In the genomic region with DNA sequence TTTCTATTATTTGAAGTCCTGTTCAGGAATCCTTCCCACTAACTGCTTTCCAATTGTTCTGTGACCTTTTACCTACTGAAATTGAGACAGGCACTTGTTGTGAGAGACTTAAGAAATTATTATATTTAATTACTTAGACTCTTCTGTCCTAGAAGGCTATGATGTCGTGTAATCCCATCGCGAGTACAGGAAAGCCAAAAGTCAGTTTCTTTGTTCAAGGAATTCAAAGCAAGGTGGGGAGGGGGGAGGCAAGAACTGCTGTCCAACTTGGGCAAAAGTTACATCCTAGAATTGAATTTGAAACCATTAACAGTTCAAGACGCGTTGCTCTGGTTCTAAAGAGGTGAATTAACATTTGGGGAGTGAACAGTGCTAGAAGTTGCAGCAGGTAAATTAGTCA, we compare ENCODE assay signal across 29 cellular contexts. TPM values are rescaled to one million over a fixed set of nuclear protein-coding genes. Genes with fewer than 3 reads are reported as not detected.
"Had no signal": no experiment of that assay in that cellular context is flagged by ENCODE, and none has a peak within 500 bp of the region (broad histone marks: within the 10 kb centered on the region; RNA-seq: fewer than 3 reads in every experiment).

No MANE protein-coding gene starts in this region.

- H3K27me3 ChIP-seq: cardiac muscle cell had no signal

- H3K27ac ChIP-seq: cardiac muscle cell, VCaP had no signal

- H3K4me3 ChIP-seq: cardiac muscle cell had no signal

- H3K9me3 Mint-ChIP-seq: activated CD4-positive, alpha-beta memory T cell treated with anti-CD3 and anti-CD28 coated beads for 36 hours; activated CD4-positive, alpha-beta T cell treated with anti-CD3 and anti-CD28 coated beads, Interleukin-2, amount 10 ng/mL, durations not matched to agents 7 days and 5 days; activated naive CD4-positive, alpha-beta T cell treated with anti-CD3 and anti-CD28 coated beads, Interleukin-2, amount 50 U/mL, for 72 hours; activated naive CD8-positive, alpha-beta T cell treated with anti-CD3 and anti-CD28 coated beads, Interleukin-2, amount 50 U/mL, for 24 hours; activated T-cell treated with anti-CD3 and anti-CD28 coated beads, Interleukin-2, amount 50 U/mL, for 4 hours; brain; IgD-negative memory B cell had no signal

- H3K27me3 Mint-ChIP-seq: activated CD4-positive, alpha-beta memory T cell treated with anti-CD3 and anti-CD28 coated beads for 36 hours; activated CD4-positive, alpha-beta T cell treated with anti-CD3 and anti-CD28 coated beads, Interleukin-2, amount 10 ng/mL, durations not matched to agents 7 days and 5 days; activated naive CD8-positive, alpha-beta T cell treated with anti-CD3 and anti-CD28 coated beads, Interleukin-2, amount 50 U/mL, for 24 hours; IgD-negative memory B cell had no signal

- DNase-seq: activated CD4-positive, alpha-beta memory T cell treated with anti-CD3 and anti-CD28 coated beads for 36 hours; activated CD4-positive, alpha-beta T cell treated with anti-CD3 and anti-CD28 coated beads, Interleukin-2, amount 10 ng/mL, durations not matched to agents 7 days and 5 days; activated CD4-positive, CD25-positive, alpha-beta regulatory T cell; activated CD8-positive, alpha-beta memory T cell treated with anti-CD3 and anti-CD28 coated beads for 24 hours; activated effector memory CD4-positive, alpha-beta T cell treated with anti-CD3 and anti-CD28 coated beads, Interleukin-2, amount 50 U/mL, for 16 hours; activated naive CD4-positive, alpha-beta T cell treated with Interleukin-2 at 50 U/mL for 16 hours; activated naive CD8-positive, alpha-beta T cell treated with anti-CD3 and anti-CD28 coated beads, Interleukin-2, amount 50 U/mL, for 24 hours; activated T-cell treated with anti-CD3 and anti-CD28 coated beads, Interleukin-2, amount 50 U/mL, for 4 hours; amniotic stem cell; KG1; NCI-H1048; NCI-H146; NCI-H187 treated with DMSO at 0.1 percent for 48 hours; NCI-H2081 treated with DMSO at 0.1 percent for 48 hours; NCI-H2171 treated with DMSO at 0.1 percent for 48 hours; NCI-H226; NCI-H526 treated with DMSO at 0.1 percent for 48 hours; NK-92 treated with Interleukin-12 subunit alpha and Interleukin-12 subunit beta, amount 100 ng/mL, for 24 hours; SIG-M5 had no signal

- ATAC-seq: activated naive CD4-positive, alpha-beta T cell treated with anti-CD3 and anti-CD28 coated beads, Interleukin-2, amount 50 U/mL, for 72 hours; activated naive CD8-positive, alpha-beta T cell treated with anti-CD3 and anti-CD28 coated beads, Interleukin-2, amount 50 U/mL, for 24 hours; activated T-cell treated with anti-CD3 and anti-CD28 coated beads, Interleukin-2, amount 50 U/mL, for 4 hours had no signal

- H3K27ac Mint-ChIP-seq: activated CD4-positive, alpha-beta memory T cell treated with anti-CD3 and anti-CD28 coated beads for 36 hours; activated CD4-positive, alpha-beta T cell treated with anti-CD3 and anti-CD28 coated beads, Interleukin-2, amount 10 ng/mL, durations not matched to agents 7 days and 5 days; activated naive CD8-positive, alpha-beta T cell treated with anti-CD3 and anti-CD28 coated beads, Interleukin-2, amount 50 U/mL, for 24 hours; brain; IgD-negative memory B cell had no signal

- H3K4me3 Mint-ChIP-seq: activated CD4-positive, alpha-beta memory T cell treated with anti-CD3 and anti-CD28 coated beads for 36 hours; activated CD4-positive, alpha-beta T cell treated with anti-CD3 and anti-CD28 coated beads, Interleukin-2, amount 10 ng/mL, durations not matched to agents 7 days and 5 days; activated naive CD8-positive, alpha-beta T cell treated with anti-CD3 and anti-CD28 coated beads, Interleukin-2, amount 50 U/mL, for 24 hours; activated T-cell treated with anti-CD3 and anti-CD28 coated beads, Interleukin-2, amount 50 U/mL, for 4 hours; brain; IgD-negative memory B cell had no signal

- H3K4me1 Mint-ChIP-seq: activated CD4-positive, alpha-beta T cell treated with anti-CD3 and anti-CD28 coated beads, Interleukin-2, amount 10 ng/mL, durations not matched to agents 7 days and 5 days; activated naive CD8-positive, alpha-beta T cell treated with anti-CD3 and anti-CD28 coated beads, Interleukin-2, amount 50 U/mL, for 24 hours; brain; IgD-negative memory B cell had no signal

RNA-seq across cellular contexts. Expression of a gene that starts 18.0 kb away (rescaled TPM):
- total RNA-seq: activated CD4-positive, alpha-beta memory T cell treated with anti-CD3 and anti-CD28 coated beads for 36 hours; activated CD4-positive, alpha-beta T cell treated with anti-CD3 and anti-CD28 coated beads, Interleukin-2, amount 10 ng/mL, durations not matched to agents 7 days and 5 days; activated T-cell treated with anti-CD3 and anti-CD28 coated beads, Interleukin-2, amount 50 U/mL, for 4 hours; astrocyte; cardiac muscle cell; LHCN-M2; M059J; NCI-H460; T-helper 2 cell treated with Interferon-gamma antibody and Interleukin-4, amounts not matched to agents 100 ng/mL and 5 ng/mL, for 36 hours had no signal
- polyA plus RNA-seq: cardiac muscle cell, IgD-negative memory B cell had no signal
